ENCODE assay signal across 15 cellular contexts in the genomic region with DNA sequence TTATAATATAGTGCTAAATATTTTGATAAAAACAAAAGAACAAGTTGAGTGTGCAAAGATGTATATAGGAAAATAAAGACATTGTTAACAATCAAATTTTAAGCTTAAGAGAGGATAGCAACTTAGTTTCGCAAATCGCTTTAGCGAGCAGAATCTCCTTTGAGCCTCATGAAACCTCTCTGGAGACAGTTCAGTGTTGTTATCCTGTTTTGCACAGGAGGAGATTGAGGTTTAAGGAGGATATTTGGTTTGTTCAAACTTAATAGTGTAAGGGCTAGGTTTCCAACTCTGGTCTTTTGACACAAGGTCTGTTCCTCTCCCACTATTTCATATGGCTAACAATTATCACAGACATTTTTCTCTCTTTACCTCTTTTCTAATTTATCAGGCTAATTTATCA.
A peak's percentile ranks its signal among the peaks of the same experiment; 100 is the strongest.
DNase-seq lines count a peak whose midpoint lies in the region; ATAC-seq and TF ChIP-seq lines count a peak whose summit lies in the region.
"Had no signal": no experiment of that assay in that cellular context is flagged by ENCODE, and none has a peak within 500 bp of the region (broad histone marks: within the 10 kb centered on the region; RNA-seq: fewer than 3 reads in every experiment).

No MANE protein-coding gene starts in this region.

- H3K27me3 Mint-ChIP-seq in activated CD8-positive, alpha-beta T cell treated with anti-CD3 and anti-CD28 coated beads for 36 hours = no peaks in the 10 kb centered on the region

- peak overlapping the region; percentile 24 for H3K4me3 Mint-ChIP-seq in activated CD8-positive, alpha-beta T cell treated with anti-CD3 and anti-CD28 coated beads for 36 hours

- peaks cover 7% of the 10 kb centered on the region; the same call in 1 of the 2 replicates for H3K4me1 ChIP-seq in BLaER1
- H3K4me1 ChIP-seq: SJCRH30 had no signal

- CTCF ChIA-PET in activated CD8-positive, alpha-beta T cell treated with anti-CD3 and anti-CD28 coated beads for 36 hours (lab: Charles Lee) = interaction anchor here (0.8 kb wide), 1 partner anchor 16 kb away, joined by 3 read pairs; no protein-coding TSS in a partner anchor

- H4K20me1 ChIP-seq in BLaER1 = no peaks in the 10 kb centered on the region

- H3K9me3 Mint-ChIP-seq in activated CD8-positive, alpha-beta T cell treated with anti-CD3 and anti-CD28 coated beads for 36 hours = no peaks in the 10 kb centered on the region

- H3K27ac Mint-ChIP-seq in activated CD8-positive, alpha-beta T cell treated with anti-CD3 and anti-CD28 coated beads for 36 hours = no peak overlapping the region

- peak overlapping the region; percentile 35 for H3K4me2 ChIP-seq in BLaER1

- no peak overlapping the region for H3K4me3 ChIP-seq in BLaER1
- H3K4me3 ChIP-seq: SJCRH30 had no signal

- H3K4me1 Mint-ChIP-seq in activated CD8-positive, alpha-beta T cell treated with anti-CD3 and anti-CD28 coated beads for 36 hours (ENCODE audit: low read depth) = peaks cover 9% of the 10 kb centered on the region

- no peaks in the 10 kb centered on the region for H3K9me3 ChIP-seq in BLaER1
- H3K9me3 ChIP-seq in KOPT-K1 (ENCODE audit: insufficient read depth, low read length, poor library complexity, severe bottlenecking) = no peaks in the 10 kb centered on the region
- H3K9me3 ChIP-seq: SJCRH30 had no signal

- peak; percentile 57 for ATAC-seq in activated CD8-positive, alpha-beta T cell treated with anti-CD3 and anti-CD28 coated beads for 36 hours
- ATAC-seq in GM21381 (IDR thresholded peaks at IDR 0.05; ENCODE audit: unreplicated experiment) = no peak
- ATAC-seq in GM21367 (IDR thresholded peaks at IDR 0.05; ENCODE audit: unreplicated experiment) = no peak

- no peaks in the 10 kb centered on the region for H3K36me3 ChIP-seq in BLaER1
- H3K36me3 ChIP-seq in KOPT-K1 (ENCODE audit: insufficient read depth, low read length) = no peaks in the 10 kb centered on the region
- H3K36me3 ChIP-seq: SJCRH30 had no signal

- H3K36me3 Mint-ChIP-seq in activated CD8-positive, alpha-beta T cell treated with anti-CD3 and anti-CD28 coated beads for 36 hours (ENCODE audit: low read depth) = no peaks in the 10 kb centered on the region

- no peak overlapping the region for H3K9ac ChIP-seq in BLaER1

- no peak for TF ChIP-seq CTCF in activated CD8-positive, alpha-beta T cell treated with anti-CD3 and anti-CD28 coated beads for 36 hours (IDR thresholded peaks at IDR 0.05)

- DNase-seq in GDM1 (lab: John Stamatoyannopoulos, UW) (peak; percentile 16), DMS 273 (lab: John Stamatoyannopoulos, UW; ENCODE audit: unreplicated experiment) (no peak), AG20443 (ENCODE audit: low spot score) (no peak)
- DNase-seq in activated CD8-positive, alpha-beta T cell treated with anti-CD3 and anti-CD28 coated beads for 36 hours = no peak
- DNase-seq: DMS153, NCI-H146, NCI-H2081 treated with DMSO at 0.1 percent for 48 hours, NCI-H524, SJCRH30, T-helper 1 cell had no signal

- POLR2A ChIA-PET in activated CD8-positive, alpha-beta T cell treated with anti-CD3 and anti-CD28 coated beads for 36 hours (lab: Charles Lee) = no interaction called here

- intact Hi-C loops in activated CD8-positive, alpha-beta T cell treated with anti-CD3 and anti-CD28 coated beads for 36 hours (cut with micrococcal nuclease) = no loop called here

- H3K27ac ChIP-seq in BLaER1 = no peak overlapping the region
- peak overlapping the region; percentile 68 for H3K27ac ChIP-seq in KOPT-K1 (ENCODE audit: low read depth, low read length, poor library complexity, severe bottlenecking)
- H3K27ac ChIP-seq: RWPE1, SJCRH30 had no signal

- no peaks in the 10 kb centered on the region for H3K27me3 ChIP-seq in BLaER1
- H3K27me3 ChIP-seq: SJCRH30 had no signal
